Comparison of ENCODE assay signal across 18 cellular contexts in genomic region chr15:48360841-48361240, GRCh38. TPM values are rescaled to one million over a fixed set of nuclear protein-coding genes. Genes with fewer than 3 reads are reported as not detected.
DNase-seq lines count a peak whose midpoint lies in the region; ATAC-seq and TF ChIP-seq lines count a peak whose summit lies in the region.
"Had no signal": no experiment of that assay in that cellular context is flagged by ENCODE, and none has a peak within 500 bp of the region (broad histone marks: within the 10 kb centered on the region; RNA-seq: fewer than 3 reads in every experiment).

No MANE protein-coding gene starts in this region.

- H3K4me1 Mint-ChIP-seq in activated naive CD8-positive, alpha-beta T cell treated with anti-CD3 and anti-CD28 coated beads for 36 hours: peaks cover 5% of the 10 kb centered on the region

- no peaks in the 10 kb centered on the region for H3K9me3 ChIP-seq in stomach
- H3K9me3 ChIP-seq: Caco-2, esophagus muscularis mucosa, mucosa of descending colon, upper lobe of left lung had no signal

- peak; percentile 54 for DNase-seq in A172 (ENCODE audit: low spot score)
- DNase-seq in H4 (ENCODE audit: low spot score): peak; percentile 83
- DNase-seq in T1000 (lab: John Stamatoyannopoulos, UW): peak; percentile 20
- DNase-seq in fibroblast of peridontal ligament (ENCODE audit: extremely low read depth): peak; percentile 41
- no peak for DNase-seq in Right ventricle myocardium superior
- no peak for DNase-seq in activated naive CD8-positive, alpha-beta T cell treated with anti-CD3 and anti-CD28 coated beads for 36 hours
- DNase-seq in H7: no peak
- DNase-seq in stomach: no peak
- DNase-seq: activated CD8-positive, alpha-beta memory T cell treated with anti-CD3 and anti-CD28 coated beads for 24 hours; Caco-2; hypothalamus; KG1; left colon; mucosa of descending colon; SW 1271; upper lobe of left lung had no signal

- no peak overlapping the region for H3K27ac ChIP-seq in stomach
- H3K27ac ChIP-seq: esophagus muscularis mucosa, upper lobe of left lung, VCaP had no signal

- TF ChIP-seq POLR2A in stomach (IDR thresholded peaks at IDR 0.05): no peak

- H3K27ac Mint-ChIP-seq in activated naive CD8-positive, alpha-beta T cell treated with anti-CD3 and anti-CD28 coated beads for 36 hours: no peak overlapping the region

- WGBS in stomach, 5 donors: 82 to 98% (median 89%) methylated on average over 2 of the region's 2 CpGs

- no peak overlapping the region for H3K4me3 Mint-ChIP-seq in activated naive CD8-positive, alpha-beta T cell treated with anti-CD3 and anti-CD28 coated beads for 36 hours

- no peak overlapping the region for H3K4me3 ChIP-seq in H7 (ENCODE audit: insufficient read depth, low read depth, low read length)
- H3K4me3 ChIP-seq in stomach: no peak overlapping the region
- H3K4me3 ChIP-seq: esophagus muscularis mucosa, mucosa of descending colon, upper lobe of left lung had no signal

- H3K27me3 ChIP-seq in H7 (ENCODE audit: control insufficient read depth, insufficient read depth, low read length): no peaks in the 10 kb centered on the region
- H3K27me3 ChIP-seq in stomach: no peaks in the 10 kb centered on the region
- H3K27me3 ChIP-seq: esophagus muscularis mucosa, upper lobe of left lung had no signal

- H3K27me3 Mint-ChIP-seq in activated naive CD8-positive, alpha-beta T cell treated with anti-CD3 and anti-CD28 coated beads for 36 hours: peaks cover 5% of the 10 kb centered on the region

- no peak for TF ChIP-seq CTCF in stomach (IDR thresholded peaks at IDR 0.05)

- intact Hi-C loops in Right ventricle myocardium superior (cut with DNase I): loop anchor here (5.0 to 10.0 kb wide), 2 partner anchors 284 to 441 kb away; partner anchors contain the start of gene FBN1
- intact Hi-C loops in stomach (cut with DNase I; ENCODE audit: low total_unique reads): loop anchor here (10.0 kb wide), 1 partner anchor 434 kb away; no protein-coding TSS in a partner anchor

- H3K36me3 Mint-ChIP-seq in activated naive CD8-positive, alpha-beta T cell treated with anti-CD3 and anti-CD28 coated beads for 36 hours: no peaks in the 10 kb centered on the region

- no peaks in the 10 kb centered on the region for H3K9me3 Mint-ChIP-seq in activated naive CD8-positive, alpha-beta T cell treated with anti-CD3 and anti-CD28 coated beads for 36 hours

- H3K4me1 ChIP-seq in stomach: peaks cover 0 to 9% (median 4%) of the 10 kb centered on the region in 4 donors
- H3K4me1 ChIP-seq: Caco-2 had no signal

- ATAC-seq in Right ventricle myocardium superior (ENCODE audit: poor library complexity): no peak
- ATAC-seq: left colon, mucosa of descending colon had no signal

- TF ChIP-seq EP300 in stomach (IDR thresholded peaks at IDR 0.05): no peak

- no peaks in the 10 kb centered on the region for H3K36me3 ChIP-seq in H7 (replicated peaks; ENCODE audit: control insufficient read depth, insufficient read depth, low read length)
- no peaks in the 10 kb centered on the region for H3K36me3 ChIP-seq in stomach
- H3K36me3 ChIP-seq: esophagus muscularis mucosa, upper lobe of left lung had no signal

RNA-seq across cellular contexts. Expression of gene DUT, which starts 29.6 kb away (rescaled TPM):
- 125 and 148 TPM in 2 replicates for total RNA-seq in A172 (2014; rRNA removed; shearing (Covaris generic))
- 103 and 132 TPM in 2 replicates for total RNA-seq in H4 (2014; rRNA removed; shearing (Covaris generic))
- total RNA-seq in Right ventricle myocardium superior (79.0 TPM), stomach (100 to 1,000 TPM in 2 of 5 donors, 10 to 100 TPM in 2, 1 to 10 TPM in 1; 7.6 to 207 (median 27.5) TPM)
- 100 to 1,000 TPM; 564 to 574 TPM for total RNA-seq in activated naive CD8-positive, alpha-beta T cell treated with anti-CD3 and anti-CD28 coated beads for 36 hours
- total RNA-seq in H7 (2014; rRNA removed; shearing (Covaris generic)): 72.9 and 75.5 TPM in 2 replicates
- polyA plus RNA-seq in stomach: 10 to 100 TPM; 62.8 to 90.1 (median 76.4) TPM

Comparison
In these comparisons a context has a peak if more than half of its experiments do, and no peak if none do; other contexts are left out.
1. DNase-seq: peak in A172 (single experiment), H4 (single experiment), T1000 (single experiment) and fibroblast of peridontal ligament (single experiment); none in Right ventricle myocardium superior (single experiment), activated naive CD8-positive, alpha-beta T cell treated with anti-CD3 and anti-CD28 coated beads for 36 hours (single experiment), H7 (single experiment) and stomach (single experiment).